Comparison of ENCODE assay signal across 21 cellular contexts in the genomic region with DNA sequence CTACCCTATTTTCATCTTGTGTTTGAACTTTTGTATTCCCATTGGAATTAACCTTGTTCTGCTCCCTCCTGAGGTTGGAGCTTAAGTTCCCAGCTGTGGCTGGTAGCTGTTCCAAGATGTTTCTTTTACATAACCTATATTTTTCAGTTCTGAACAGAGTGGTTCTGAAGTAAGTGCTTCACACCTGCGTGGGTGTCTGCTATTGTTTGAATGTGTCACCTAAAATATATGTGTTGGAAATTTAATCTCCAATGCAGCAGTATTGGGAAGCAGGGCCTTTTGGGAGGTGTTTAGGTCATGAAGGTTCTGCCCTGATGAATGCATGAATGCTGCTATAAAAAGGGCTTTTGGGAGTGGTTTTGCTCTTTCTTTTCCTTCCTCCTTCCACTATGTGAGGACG.
DNase-seq lines count a peak whose midpoint lies in the region; ATAC-seq, FAIRE-seq and TF ChIP-seq lines count a peak whose summit lies in the region.
"Had no signal": no experiment of that assay in that cellular context is flagged by ENCODE, and none has a peak within 500 bp of the region (broad histone marks: within the 10 kb centered on the region; RNA-seq: fewer than 3 reads in every experiment).

No MANE protein-coding gene starts in this region.

- no peak overlapping the region for H3K14ac ChIP-seq in neuronal stem cell (ENCODE audit: low read length)

- no peaks in the 10 kb centered on the region for H3K27me3 ChIP-seq in GM23338 (ENCODE audit: insufficient read depth)
- H3K27me3 ChIP-seq in keratinocyte (ENCODE audit: control insufficient read depth, extremely low read depth, insufficient read depth, low read length): no peaks in the 10 kb centered on the region
- H3K27me3 ChIP-seq in neuronal stem cell (ENCODE audit: control insufficient read depth in 3 of 3, insufficient read depth in 3 of 3, low read depth in 1 of 3, low read length in 3 of 3): no peaks in the 10 kb centered on the region
- no peaks in the 10 kb centered on the region for H3K27me3 ChIP-seq in thyroid gland
- no peaks in the 10 kb centered on the region for H3K27me3 ChIP-seq in PC-9 (ENCODE audit: insufficient read depth, low read depth)

- dilution Hi-C loops in keratinocyte (cut with MboI; ENCODE audit: extremely low pct_ligation_motif_present, low sequenced_read_pairs): no loop called here

- H3K4me3 Mint-ChIP-seq in GM23338: no peak overlapping the region
- H3K4me3 Mint-ChIP-seq: CD4-positive, CD25-positive, alpha-beta regulatory T cell; CD8-positive, alpha-beta T cell; HFFc6 had no signal

- no peak overlapping the region for H3K27ac ChIP-seq in GM23338 (ENCODE audit: low read depth)
- no peak overlapping the region for H3K27ac ChIP-seq in keratinocyte (ENCODE audit: control insufficient read depth, insufficient read depth, low read length)
- no peak overlapping the region for H3K27ac ChIP-seq in neuronal stem cell (replicated peaks; ENCODE audit: low read length)
- no peak overlapping the region for H3K27ac ChIP-seq in thyroid gland
- H3K27ac ChIP-seq in PC-9: no peak overlapping the region
- H3K27ac ChIP-seq: C4-2B had no signal

- no TSS peak for BruUV-seq in PC-9 (replicated peaks; lab: Mats Ljungman, UMichigan)

- no peak overlapping the region for H2BK15ac ChIP-seq in neuronal stem cell (ENCODE audit: low read length)

- ATAC-seq in GM23338: no peak
- ATAC-seq: CD8-positive, alpha-beta T cell; GM12878 had no signal

- FAIRE-seq in keratinocyte (lab: Jason Lieb, UNC): peak; percentile 48
- FAIRE-seq: GM12878, GM19239, H54 had no signal

- H3K36me3 ChIP-seq in GM23338 (ENCODE audit: insufficient read depth) (no peaks in the 10 kb centered on the region), keratinocyte (ENCODE audit: control insufficient read depth in 2 of 2, extremely low read depth in 1 of 2, insufficient read depth in 2 of 2, low read length in 2 of 2) (no peaks in the 10 kb centered on the region), neuronal stem cell (replicated peaks in 1 of 2; ENCODE audit: control insufficient read depth in 2 of 2, insufficient read depth in 2 of 2, low read length in 2 of 2) (no peaks in the 10 kb centered on the region), thyroid gland (no peaks in the 10 kb centered on the region), PC-9 (ENCODE audit: low read depth) (no peaks in the 10 kb centered on the region)
- H3K36me3 ChIP-seq: HAP-1 had no signal

- H3K9me2 ChIP-seq in GM23338 (ENCODE audit: insufficient read depth) (no peaks in the 10 kb centered on the region), PC-9 (ENCODE audit: insufficient read depth) (no peaks in the 10 kb centered on the region)

- no peak overlapping the region for H2BK12ac ChIP-seq in neuronal stem cell (ENCODE audit: low read length)

- H2AK5ac ChIP-seq in neuronal stem cell (ENCODE audit: low read depth, low read length): no peak overlapping the region

- TF ChIP-seq POLR2A in thyroid gland (IDR thresholded peaks at IDR 0.05): no peak

- H3K9me3 Mint-ChIP-seq in GM23338: no peaks in the 10 kb centered on the region; the same call in 2 of the 3 replicates

- H3K79me2 ChIP-seq in GM23338 (replicated peaks; ENCODE audit: insufficient read depth) (no peaks in the 10 kb centered on the region), keratinocyte (ENCODE audit: control insufficient read depth, insufficient read depth, low read length) (no peaks in the 10 kb centered on the region), PC-9 (ENCODE audit: low read depth) (no peaks in the 10 kb centered on the region)

- WGBS in neuronal stem cell (ENCODE audit: extremely low coverage in 2 of 2, insufficient read length in 2 of 2, insufficient replicate concordance in 1 of 2), 2 donors: no CpG with 5 or more reads among the region's 2 CpGs
- WGBS in thyroid gland, 2 donors: 72 to 74% methylated on average over 2 of the region's 2 CpGs

- no peaks in the 10 kb centered on the region for H3K79me1 ChIP-seq in neuronal stem cell (ENCODE audit: low read depth, low read length)

- TF ChIP-seq CTCF in GM23338 (conservative IDR thresholded peaks at IDR 0.05; ENCODE audit: low read depth in 2 of 2) (no peak), keratinocyte (optimal IDR thresholded peaks at IDR 0.05 in 1 of 3, IDR thresholded peaks at IDR 0.05 in 1 of 3, conservative IDR thresholded peaks at IDR 0.05 in 1 of 3; ENCODE audit: extremely low read depth in 1 of 3, insufficient read depth in 2 of 3, low read length in 3 of 3) (no peak), thyroid gland (IDR thresholded peaks at IDR 0.05) (no peak), PC-9 (conservative IDR thresholded peaks at IDR 0.05) (no peak)

- H2AFZ ChIP-seq in GM23338 (0 out of 2 replicates have a peak overlapping the region, but pooled peaks have one; percentile 43), keratinocyte (ENCODE audit: control insufficient read depth, low read length) (no peak overlapping the region), neuronal stem cell (ENCODE audit: low read length) (peak overlapping the region; percentile 68), PC-9 (no peak overlapping the region)

- no peaks in the 10 kb centered on the region for H3K4me1 Mint-ChIP-seq in GM23338
- H3K4me1 Mint-ChIP-seq: CD4-positive, CD25-positive, alpha-beta regulatory T cell had no signal

- POLR2A ChIA-PET in PC-9 (lab: Charles Lee; ENCODE audit: unreplicated experiment): no interaction called here

- H3K9me1 ChIP-seq in keratinocyte (ENCODE audit: control insufficient read depth, extremely low read depth, insufficient read depth, low read length): no peaks in the 10 kb centered on the region

- H3K4me3 ChIP-seq in GM23338 (no peak overlapping the region), keratinocyte (ENCODE audit: control insufficient read depth in 2 of 3, extremely low read depth in 1 of 3, insufficient read depth in 2 of 3, low read depth in 1 of 3, low read length in 3 of 3) (no peak overlapping the region), neuronal stem cell (ENCODE audit: low read length in 2 of 2) (no peak overlapping the region), thyroid gland (replicated peaks in 1 of 3) (no peak overlapping the region), PC-9 (no peak overlapping the region)
- H3K4me3 ChIP-seq: GM12878, HAP-1 had no signal

- H4K91ac ChIP-seq in neuronal stem cell (ENCODE audit: low read depth, low read length, poor library complexity): no peak overlapping the region

- no peak overlapping the region for H3K27ac Mint-ChIP-seq in GM23338
- H3K27ac Mint-ChIP-seq: CD4-positive, CD25-positive, alpha-beta regulatory T cell; CD8-positive, alpha-beta T cell; HFFc6 had no signal

- H3F3A ChIP-seq in GM23338 (replicated peaks; ENCODE audit: low read depth) (no peaks in the 10 kb centered on the region), PC-9 (ENCODE audit: insufficient read depth, low read depth) (no peaks in the 10 kb centered on the region)

- H4K20me1 ChIP-seq in GM23338 (replicated peaks; ENCODE audit: insufficient read depth) (no peaks in the 10 kb centered on the region), keratinocyte (ENCODE audit: control insufficient read depth, extremely low read depth, insufficient read depth, low read length) (no peaks in the 10 kb centered on the region), PC-9 (ENCODE audit: insufficient read depth) (no peaks in the 10 kb centered on the region)

- H3K23ac ChIP-seq in neuronal stem cell (ENCODE audit: low read depth, low read length, poor library complexity): no peak overlapping the region

- H3K36me3 Mint-ChIP-seq in GM23338 (ENCODE audit: low read depth): no peaks in the 10 kb centered on the region
- H3K36me3 Mint-ChIP-seq: CD4-positive, CD25-positive, alpha-beta regulatory T cell; CD8-positive, alpha-beta T cell had no signal

- no peak overlapping the region for H3K9ac ChIP-seq in keratinocyte (ENCODE audit: control insufficient read depth, extremely low read depth, insufficient read depth, low read length)
- no peak overlapping the region for H3K9ac ChIP-seq in neuronal stem cell (ENCODE audit: low read depth, low read length, poor library complexity)

- intact Hi-C loops in thyroid gland (cut with DNase I) (no loop called here), PC-9 (cut with micrococcal nuclease; ENCODE audit: unreplicated experiment) (no loop called here)

- no peak overlapping the region for H2BK120ac ChIP-seq in neuronal stem cell (ENCODE audit: low read depth, low read length)

- no peaks in the 10 kb centered on the region for H3K4me1 ChIP-seq in GM23338 (ENCODE audit: insufficient read depth)
- H3K4me1 ChIP-seq in keratinocyte (ENCODE audit: control insufficient read depth, extremely low read depth, insufficient read depth, low read length): peaks cover 10% of the 10 kb centered on the region
- peaks cover 0 to 3% of the 10 kb centered on the region in 2 donors for H3K4me1 ChIP-seq in neuronal stem cell (ENCODE audit: control insufficient read depth in 2 of 2, insufficient read depth in 1 of 2, low read depth in 1 of 2, low read length in 2 of 2)
- H3K4me1 ChIP-seq in thyroid gland: peaks cover 0 to 16% of the 10 kb centered on the region in 2 donors
- H3K4me1 ChIP-seq in PC-9 (replicated peaks; ENCODE audit: insufficient read depth): no peaks in the 10 kb centered on the region
- H3K4me1 ChIP-seq: Caco-2, HAP-1 had no signal

- H3K4ac ChIP-seq in neuronal stem cell (ENCODE audit: low read length): no peak overlapping the region

- no peak overlapping the region for H4K8ac ChIP-seq in neuronal stem cell (ENCODE audit: low read depth, low read length)

- no peaks in the 10 kb centered on the region for H3K27me3 Mint-ChIP-seq in GM23338 (ENCODE audit: insufficient read depth, low read depth, poor library complexity)

- H3K9me3 ChIP-seq in keratinocyte (ENCODE audit: control insufficient read depth, low read depth, low read length): no peaks in the 10 kb centered on the region
- H3K9me3 ChIP-seq in neuronal stem cell (replicated peaks in 1 of 2; ENCODE audit: control insufficient read depth in 2 of 2, insufficient read depth in 1 of 2, low read depth in 1 of 2, low read length in 2 of 2): peaks cover 0 to 4% of the 10 kb centered on the region in 2 donors
- H3K9me3 ChIP-seq in thyroid gland: no peaks in the 10 kb centered on the region
- H3K9me3 ChIP-seq in PC-9 (ENCODE audit: insufficient read depth, low read depth): no peaks in the 10 kb centered on the region
- H3K9me3 ChIP-seq: Caco-2, HAP-1 had no signal

- H3K18ac ChIP-seq in neuronal stem cell (ENCODE audit: low read length): no peak overlapping the region

- H3K4me2 ChIP-seq in GM23338: no peak overlapping the region
- H3K4me2 ChIP-seq in keratinocyte (ENCODE audit: control insufficient read depth, extremely low read depth, insufficient read depth, low read depth, low read length): no peak overlapping the region
- no peak overlapping the region for H3K4me2 ChIP-seq in neuronal stem cell (ENCODE audit: insufficient read depth, low read length, poor library complexity, severe bottlenecking)
- H3K4me2 ChIP-seq in PC-9: no peak overlapping the region

- CTCF ChIA-PET in PC-9 (lab: Charles Lee): no interaction called here

- DNase-seq in GM23338 (ENCODE audit: low spot score) (no peak), NCI-H69 (lab: John Stamatoyannopoulos, UW) (peak; percentile 25), keratinocyte (ENCODE audit: low read depth, low spot score) (no peak), neuronal stem cell (ENCODE audit: low spot score) (no peak), pons (ENCODE audit: low spot score) (no peak), thyroid gland (no peak), PC-9 (no peak)
- DNase-seq: Caco-2; CD4-positive, CD25-positive, alpha-beta regulatory T cell; CD8-positive, alpha-beta T cell; DMS153; DMS79; EL; GDM1; GOT3; HFFc6 had no signal

- H2BK5ac ChIP-seq in neuronal stem cell (ENCODE audit: low read length): no peak overlapping the region

Comparison
In these comparisons a context has a peak if more than half of its experiments do, and no peak if none do; other contexts are left out.
1. H2AFZ ChIP-seq: peak in GM23338 (single experiment) and neuronal stem cell (single experiment); none in keratinocyte (single experiment) and PC-9 (single experiment).